In the genomic region with DNA sequence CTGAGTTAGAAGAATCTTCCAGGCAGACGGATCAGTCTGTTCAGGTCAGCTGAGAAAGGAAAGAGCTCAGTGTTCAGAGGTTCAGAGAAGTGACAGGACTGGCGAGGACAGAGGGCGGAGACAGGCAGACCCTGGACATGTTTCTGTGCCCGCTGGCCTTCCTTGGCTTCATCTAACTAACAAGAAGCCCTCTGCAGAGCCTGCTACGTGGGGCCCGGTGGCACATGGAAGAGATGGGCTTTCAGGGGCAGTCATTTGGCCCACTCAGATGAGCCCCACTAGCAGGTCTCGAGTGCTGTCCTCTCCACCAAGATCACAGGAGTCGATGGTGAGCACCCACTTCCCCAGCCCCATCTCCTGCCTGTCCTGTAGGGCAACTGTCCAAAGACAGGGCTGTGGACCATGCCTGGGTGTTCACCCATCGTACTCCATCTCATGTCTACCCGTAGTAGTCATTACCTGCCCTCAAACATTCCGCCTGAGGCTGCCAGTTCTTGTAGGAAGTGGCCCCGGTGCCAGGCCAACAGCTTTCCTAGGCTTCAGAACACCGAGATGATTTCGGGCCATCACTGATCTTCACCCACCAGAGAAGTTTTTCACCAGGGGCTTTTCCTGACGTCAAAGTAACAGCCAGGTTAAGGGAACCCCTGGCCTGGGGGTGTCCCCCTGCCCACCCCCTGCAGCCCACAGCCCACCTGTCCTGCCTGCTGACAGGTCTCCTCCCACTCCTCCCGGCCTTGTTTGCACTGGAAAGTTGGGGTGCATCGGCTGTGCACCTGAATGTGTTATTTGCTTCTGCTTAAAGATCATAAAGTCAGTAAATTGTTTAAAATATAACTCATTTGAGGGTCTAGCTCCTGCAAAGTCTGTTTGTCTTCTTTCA, we compare ENCODE assay signal across 18 cellular contexts. TPM values are rescaled to one million over a fixed set of nuclear protein-coding genes. Genes with fewer than 3 reads are reported as not detected.
"Had no signal": no experiment of that assay in that cellular context is flagged by ENCODE, and none has a peak within 500 bp of the region (broad histone marks: within the 10 kb centered on the region; RNA-seq: fewer than 3 reads in every experiment).

No MANE protein-coding gene starts in this region.

- H3K27me3 ChIP-seq: foreskin keratinocyte had no signal

- H3K36me3 ChIP-seq: stomach, thoracic aorta, transverse colon had no signal

- H3K36me3 Mint-ChIP-seq: natural killer cell treated with Interleukin-12 subunit alpha and Interleukin-12 subunit beta and Interleukin-15 and Interleukin-18, amount 100 ng/mL, for 72 hours had no signal

- DNase-seq: erythroblast; foreskin keratinocyte; midbrain; psoas muscle; retina; stimulated activated CD4-positive, alpha-beta T cell treated with anti-CD3 and anti-CD28 coated beads, Interleukin-12 subunit alpha, Interleukin-12 subunit beta, amount 100 ng/mL, for 4 hours; stimulated activated naive CD4-positive, alpha-beta T cell; stomach; substantia nigra; transverse colon had no signal

- H3K9me3 ChIP-seq: psoas muscle, thoracic aorta, transverse colon had no signal

- H3K79me2 ChIP-seq: hepatocyte had no signal

- H3K4me1 ChIP-seq: foreskin keratinocyte, psoas muscle had no signal

- H2AFZ ChIP-seq: hepatocyte had no signal

- H3K4me3 ChIP-seq: hepatocyte, psoas muscle, skin epidermis, stomach, thoracic aorta, transverse colon had no signal

- H3K9me3 Mint-ChIP-seq: dendritic cell treated with granulocyte-macrophage colony-stimulating factor and Interleukin-4, amounts not matched to agents 40 ng/mL and 50 ng/mL, for 4 days; natural killer cell treated with Interleukin-12 subunit alpha and Interleukin-12 subunit beta and Interleukin-15 and Interleukin-18, amount 100 ng/mL, for 72 hours had no signal

- ATAC-seq: foreskin keratinocyte; left lobe of liver; natural killer cell treated with Interleukin-12 subunit alpha and Interleukin-12 subunit beta and Interleukin-15 and Interleukin-18, amount 100 ng/mL, for 72 hours; psoas muscle; sciatic nerve had no signal

- H3K4me3 Mint-ChIP-seq: dendritic cell treated with granulocyte-macrophage colony-stimulating factor and Interleukin-4, amounts not matched to agents 40 ng/mL and 50 ng/mL, for 4 days; natural killer cell treated with Interleukin-12 subunit alpha and Interleukin-12 subunit beta and Interleukin-15 and Interleukin-18, amount 100 ng/mL, for 72 hours had no signal

- H3K27ac Mint-ChIP-seq: dendritic cell treated with granulocyte-macrophage colony-stimulating factor and Interleukin-4, amounts not matched to agents 40 ng/mL and 50 ng/mL, for 4 days; natural killer cell treated with Interleukin-12 subunit alpha and Interleukin-12 subunit beta and Interleukin-15 and Interleukin-18, amount 100 ng/mL, for 72 hours had no signal

- H3K27ac ChIP-seq: foreskin keratinocyte, hepatocyte, psoas muscle, stomach, thoracic aorta, transverse colon had no signal

RNA-seq across cellular contexts. Expression of a gene that starts 14.0 kb away (rescaled TPM):
- total RNA-seq: endothelial cell of umbilical vein; left lobe of liver; natural killer cell treated with Interleukin-12 subunit alpha and Interleukin-12 subunit beta and Interleukin-15 and Interleukin-18, amount 100 ng/mL, for 72 hours; transverse colon had no signal
- polyA plus RNA-seq: endothelial cell of umbilical vein had no signal
